Comparison of ENCODE assay signal across 8 cellular contexts in the genomic region with DNA sequence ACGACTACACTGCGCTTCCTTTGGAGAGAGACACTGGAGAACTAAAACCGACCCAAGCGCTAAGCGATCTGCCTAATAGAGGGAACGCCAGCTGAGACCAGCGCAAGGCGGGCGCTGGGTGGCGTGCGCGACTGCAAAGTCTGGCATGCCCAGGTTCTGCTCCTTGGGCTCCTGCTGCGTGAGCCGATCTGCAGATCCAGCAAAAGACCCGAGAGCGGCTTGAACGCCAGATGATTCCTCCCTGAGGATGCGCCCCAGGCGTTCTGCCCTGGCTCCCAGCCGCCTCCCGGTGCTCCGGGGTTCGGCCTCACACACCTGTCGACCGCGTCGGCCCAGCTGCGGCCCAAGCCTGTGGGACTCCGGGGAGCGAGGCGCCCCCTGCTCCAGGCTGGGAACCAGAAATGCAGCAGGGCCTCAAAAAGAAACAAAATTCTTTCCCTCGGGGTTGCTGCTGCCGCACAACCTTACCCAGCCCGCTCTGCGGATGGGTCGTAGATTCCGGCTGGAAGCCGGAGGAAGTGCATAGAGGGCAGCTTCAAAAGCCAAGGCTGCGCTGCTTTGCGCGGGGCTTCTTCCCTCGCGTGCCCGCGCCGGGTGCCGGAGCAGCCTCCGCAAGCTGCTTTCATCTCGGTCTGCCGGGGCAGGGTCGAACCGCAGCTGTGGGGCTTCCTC. TPM values are rescaled to one million over a fixed set of nuclear protein-coding genes. Genes with fewer than 3 reads are reported as not detected.
A peak's percentile ranks its signal among the peaks of the same experiment; 100 is the strongest.
DNase-seq lines count a peak whose midpoint lies in the region; ATAC-seq lines count a peak whose summit lies in the region.

No MANE protein-coding gene starts in this region.

- H3K9me3 ChIP-seq in GM23248 (ENCODE audit: low read depth), result no peaks in the 10 kb centered on the region

- no peak overlapping the region for H3K27ac Mint-ChIP-seq in activated naive CD4-positive, alpha-beta T cell treated with anti-CD3 and anti-CD28 coated beads, Interleukin-2, amount 50 U/mL, for 72 hours

- peak; percentile 89 to 95 for ATAC-seq in activated naive CD4-positive, alpha-beta T cell treated with anti-CD3 and anti-CD28 coated beads, Interleukin-2, amount 50 U/mL, for 72 hours
- ATAC-seq in left cardiac atrium, result peak; percentile 92 to 95

- intact Hi-C loops in left cardiac atrium (cut with DNase I), result loop anchor here in 1 of 2 donors (5.0 kb wide), 1 partner anchor 159 kb away; no protein-coding TSS in a partner anchor

- peak overlapping the region; percentile 84 for H2AFZ ChIP-seq in GM23248

- 0 out of 2 replicates have a peak, but pooled peaks cover 3% of the 10 kb centered on the region for H3F3A ChIP-seq in GM23248 (ENCODE audit: insufficient read depth)

- H3K9me2 ChIP-seq in GM23248 (ENCODE audit: insufficient read depth), result no peaks in the 10 kb centered on the region

- peak overlapping the region; percentile 11; the same call in 1 of the 2 replicates for H3K9ac ChIP-seq in GM23248

- no peak overlapping the region for H3K27ac ChIP-seq in GM23248

- H3K36me3 Mint-ChIP-seq in activated naive CD4-positive, alpha-beta T cell treated with anti-CD3 and anti-CD28 coated beads, Interleukin-2, amount 50 U/mL, for 72 hours, result no peaks in the 10 kb centered on the region

- H3K36me3 ChIP-seq in GM23248 (ENCODE audit: low read depth), result no peaks in the 10 kb centered on the region

- no peaks in the 10 kb centered on the region for H3K4me1 ChIP-seq in GM23248 (ENCODE audit: insufficient read depth)

- in situ Hi-C loops in G401 (cut with HindIII; ENCODE audit: low sequenced_read_pairs), result no loop called here
- in situ Hi-C loops in GM23248 (cut with MboI), result no loop called here

- peak overlapping the region; percentile 76 for H3K4me3 ChIP-seq in GM23248

- H3K9me3 Mint-ChIP-seq in activated naive CD4-positive, alpha-beta T cell treated with anti-CD3 and anti-CD28 coated beads, Interleukin-2, amount 50 U/mL, for 72 hours, result no peaks in the 10 kb centered on the region

- peak overlapping the region; percentile 79 for H3K4me2 ChIP-seq in GM23248 (ENCODE audit: unreplicated experiment)

- DNase-seq in G401 (ENCODE audit: low spot score) (peak; percentile 72), GM23248 (peak; percentile 77), Kasumi-1 (lab: John Stamatoyannopoulos, UW) (peak; percentile 60 to 71), SHP77 (lab: John Stamatoyannopoulos, UW) (peak; percentile 55 to 74), left cardiac atrium (peak; percentile 69), pulmonary artery endothelial cell (ENCODE audit: low read depth, low spot score) (peak; percentile 32), HuH-7.5 (ENCODE audit: low spot score) (no peak)
- DNase-seq in activated naive CD4-positive, alpha-beta T cell treated with anti-CD3 and anti-CD28 coated beads, Interleukin-2, amount 50 U/mL, for 72 hours (ENCODE audit: low spot score in 2 of 2), result peak in 1 of 2 donors; percentile 66

- peaks cover 66% of the 10 kb centered on the region for H3K27me3 ChIP-seq in GM23248 (replicated peaks; ENCODE audit: insufficient read depth)

- H4K20me1 ChIP-seq in GM23248 (ENCODE audit: insufficient read depth), result no peaks in the 10 kb centered on the region

- WGBS in GM23248 (ENCODE audit: low coverage in 1 of 2, low lambda C conversion rate in 2 of 2, missing lambda C conversion rate in 2 of 2), 2 experiments, result 4 to 6% methylated on average over 49 to 52 of the region's 52 CpGs

- no peaks in the 10 kb centered on the region for H3K79me2 ChIP-seq in GM23248 (ENCODE audit: insufficient read depth)

RNA-seq across cellular contexts. Expression of a gene that starts 17.9 kb away (rescaled TPM):
- 0.06 and 0.34 TPM in 2 replicates for total RNA-seq in G401 (2014; rRNA removed; shearing (Covaris generic))
- not detected in 2 replicates for total RNA-seq in GM23248 (2014; rRNA removed; shearing (Covaris generic))
- not detected in 2 replicates for polyA plus RNA-seq in GM23248 (2016; fragmentation: Nextera tagmentation; extraction: Ambion mirVana)
- total RNA-seq in activated naive CD4-positive, alpha-beta T cell treated with anti-CD3 and anti-CD28 coated beads, Interleukin-2, amount 50 U/mL, for 72 hours, result not detected
- total RNA-seq in left cardiac atrium (not detected), pulmonary artery endothelial cell (not detected in 2 replicates)

RNA-seq across cellular contexts. Expression of a gene that starts 20.3 kb away (rescaled TPM):
- total RNA-seq in G401 (2014; rRNA removed; shearing (Covaris generic)), result 130 and 168 TPM in 2 replicates
- total RNA-seq in GM23248 (2014; rRNA removed; shearing (Covaris generic)), result 78.5 and 89.3 TPM in 2 replicates
- 48.6 and 53.9 TPM in 2 replicates for polyA plus RNA-seq in GM23248 (2016; fragmentation: Nextera tagmentation; extraction: Ambion mirVana)
- total RNA-seq in activated naive CD4-positive, alpha-beta T cell treated with anti-CD3 and anti-CD28 coated beads, Interleukin-2, amount 50 U/mL, for 72 hours, result 10 to 100 TPM; 35.2 to 63.6 TPM
- total RNA-seq in left cardiac atrium (10 to 100 TPM; 20.6 to 28.9 TPM), pulmonary artery endothelial cell (81.6 and 104 TPM in 2 replicates)
